Comparison of ENCODE assay signal across 12 cellular contexts in genomic region chr17:39014044-39014794, GRCh38. TPM values are rescaled to one million over a fixed set of nuclear protein-coding genes. Genes with fewer than 3 reads are reported as not detected.
DNase-seq lines count a peak whose midpoint lies in the region; ATAC-seq and TF ChIP-seq lines count a peak whose summit lies in the region.
"Had no signal": no experiment of that assay in that cellular context is flagged by ENCODE, and none has a peak within 500 bp of the region (broad histone marks: within the 10 kb centered on the region; RNA-seq: fewer than 3 reads in every experiment).

No MANE protein-coding gene starts in this region.

- H3K27ac ChIP-seq in left ventricle myocardium inferior (replicated peaks): peak overlapping the region; percentile 69
- H3K27ac ChIP-seq in hepatocyte: no peak overlapping the region
- peak overlapping the region; percentile 52 for H3K27ac ChIP-seq in vagina

- ATAC-seq in left colon: no peak
- no peak for ATAC-seq in stimulated activated memory B cell treated with anti-CD40 and anti-IgM and Interleukin-4, amounts not matched to agents 10 μg/mL and 1 μg/mL and 100 μg/mL, for 72 hours
- ATAC-seq: activated CD8-positive, alpha-beta T cell treated with anti-CD3 and anti-CD28 coated beads, Interleukin-2, amount 10 ng/mL, durations not matched to agents 7 days and 5 days had no signal

- H3K9me2 ChIP-seq in hepatocyte (replicated peaks; ENCODE audit: insufficient read depth): no peaks in the 10 kb centered on the region

- no peaks in the 10 kb centered on the region for H3K9me3 Mint-ChIP-seq in stimulated activated memory B cell treated with anti-CD40 and anti-IgM and Interleukin-4, amounts not matched to agents 10 μg/mL and 1 μg/mL and 100 μg/mL, for 72 hours

- H3K4me1 Mint-ChIP-seq in stimulated activated memory B cell treated with anti-CD40 and anti-IgM and Interleukin-4, amounts not matched to agents 10 μg/mL and 1 μg/mL and 100 μg/mL, for 72 hours: peaks cover 13% of the 10 kb centered on the region

- H4K20me1 ChIP-seq in hepatocyte (ENCODE audit: insufficient read depth, poor library complexity, severe bottlenecking): no peaks in the 10 kb centered on the region

- no peak overlapping the region for H3K27ac Mint-ChIP-seq in stimulated activated memory B cell treated with anti-CD40 and anti-IgM and Interleukin-4, amounts not matched to agents 10 μg/mL and 1 μg/mL and 100 μg/mL, for 72 hours
- H3K27ac Mint-ChIP-seq: activated CD8-positive, alpha-beta T cell treated with anti-CD3 and anti-CD28 coated beads, Interleukin-2, amount 10 ng/mL, durations not matched to agents 7 days and 5 days had no signal

- H2AFZ ChIP-seq in hepatocyte: no peak overlapping the region

- DNase-seq in left ventricle myocardium inferior (no peak), cardiac septum (ENCODE audit: low spot score) (no peak), adipocyte (ENCODE audit: low read depth) (peak; percentile 48), hepatocyte (ENCODE audit: low spot score) (peak; percentile 27), vagina (ENCODE audit: extremely low spot score in 2 of 2) (no peak), left colon (no peak), Kasumi-1 (lab: John Stamatoyannopoulos, UW) (no peak)
- DNase-seq: activated CD8-positive, alpha-beta T cell treated with anti-CD3 and anti-CD28 coated beads, Interleukin-2, amount 10 ng/mL, durations not matched to agents 7 days and 5 days; BE2C had no signal

- H3K4me2 ChIP-seq in hepatocyte: no peak overlapping the region

- H3K79me2 ChIP-seq in hepatocyte: no peaks in the 10 kb centered on the region

- H3K4me3 Mint-ChIP-seq in stimulated activated memory B cell treated with anti-CD40 and anti-IgM and Interleukin-4, amounts not matched to agents 10 μg/mL and 1 μg/mL and 100 μg/mL, for 72 hours: no peak overlapping the region
- H3K4me3 Mint-ChIP-seq: activated CD8-positive, alpha-beta T cell treated with anti-CD3 and anti-CD28 coated beads, Interleukin-2, amount 10 ng/mL, durations not matched to agents 7 days and 5 days; brain had no signal

- TF ChIP-seq CTCF in left ventricle myocardium inferior (IDR thresholded peaks at IDR 0.05; ENCODE audit: borderline replicate concordance) (no peak), hepatocyte (IDR thresholded peaks at IDR 0.05; ENCODE audit: poor library complexity) (no peak), vagina (IDR thresholded peaks at IDR 0.05) (no peak)

- H3K9me3 ChIP-seq in left ventricle myocardium inferior (replicated peaks): peaks cover 4% of the 10 kb centered on the region
- peaks cover 3% of the 10 kb centered on the region for H3K9me3 ChIP-seq in adipocyte (ENCODE audit: control insufficient read depth, low read length)
- no peaks in the 10 kb centered on the region for H3K9me3 ChIP-seq in hepatocyte (ENCODE audit: low read depth)
- H3K9me3 ChIP-seq in vagina: no peaks in the 10 kb centered on the region
- H3K9me3 ChIP-seq: BE2C had no signal

- H3K36me3 ChIP-seq in left ventricle myocardium inferior: no peaks in the 10 kb centered on the region
- no peaks in the 10 kb centered on the region for H3K36me3 ChIP-seq in adipocyte (ENCODE audit: control insufficient read depth, insufficient read depth, low read length, severe bottlenecking)
- no peaks in the 10 kb centered on the region for H3K36me3 ChIP-seq in hepatocyte (replicated peaks; ENCODE audit: insufficient read depth, low read depth)
- H3K36me3 ChIP-seq in vagina: no peaks in the 10 kb centered on the region
- H3K36me3 ChIP-seq: BE2C had no signal

- no peak for TF ChIP-seq POLR2A in vagina (IDR thresholded peaks at IDR 0.05)

- intact Hi-C loops in left ventricle myocardium inferior (cut with micrococcal nuclease): no loop called here
- intact Hi-C loops in cardiac septum (cut with DNase I): no loop called here
- intact Hi-C loops in vagina (cut with DNase I): no loop called here
- intact Hi-C loops in left colon (cut with DNase I, micrococcal nuclease): no loop called here

- H3K36me3 Mint-ChIP-seq in stimulated activated memory B cell treated with anti-CD40 and anti-IgM and Interleukin-4, amounts not matched to agents 10 μg/mL and 1 μg/mL and 100 μg/mL, for 72 hours: no peaks in the 10 kb centered on the region
- H3K36me3 Mint-ChIP-seq: brain had no signal

- peaks cover 6% of the 10 kb centered on the region for H3K27me3 Mint-ChIP-seq in stimulated activated memory B cell treated with anti-CD40 and anti-IgM and Interleukin-4, amounts not matched to agents 10 μg/mL and 1 μg/mL and 100 μg/mL, for 72 hours

- H3K4me3 ChIP-seq in left ventricle myocardium inferior (no peak overlapping the region), adipocyte (ENCODE audit: low read length) (no peak overlapping the region), hepatocyte (no peak overlapping the region), vagina (no peak overlapping the region)

- H3K27me3 ChIP-seq in left ventricle myocardium inferior (ENCODE audit: low read depth) (no peaks in the 10 kb centered on the region), adipocyte (replicated peaks; ENCODE audit: control insufficient read depth, insufficient read depth, low read length) (no peaks in the 10 kb centered on the region), hepatocyte (no peaks in the 10 kb centered on the region), vagina (no peaks in the 10 kb centered on the region)
- H3K27me3 ChIP-seq: BE2C had no signal

- 73% methylated on average over 4 of the region's 4 CpGs for WGBS in hepatocyte (ENCODE audit: low lambda C conversion rate, missing lambda C conversion rate)

- peaks cover 21% of the 10 kb centered on the region for H3K4me1 ChIP-seq in left ventricle myocardium inferior
- peaks cover 14% of the 10 kb centered on the region for H3K4me1 ChIP-seq in adipocyte (ENCODE audit: control insufficient read depth, insufficient read depth, low read length)
- H3K4me1 ChIP-seq in hepatocyte (ENCODE audit: insufficient read depth): peaks cover 4% of the 10 kb centered on the region
- H3K4me1 ChIP-seq in vagina: peaks cover 25% of the 10 kb centered on the region
- H3K4me1 ChIP-seq: BE2C had no signal

- H3K9ac ChIP-seq in adipocyte (ENCODE audit: low read length): peak overlapping the region; percentile 42

RNA-seq across cellular contexts. Expression of gene FBXO47, which starts 47.0 kb away (rescaled TPM):
- not detected for total RNA-seq in left ventricle myocardium inferior
- not detected for total RNA-seq in cardiac septum
- total RNA-seq in hepatocyte: not detected in 2 replicates
- not detected in 2 replicates for polyA plus RNA-seq in hepatocyte
- total RNA-seq in vagina: not detected
- not detected for total RNA-seq in left colon
- total RNA-seq: activated CD8-positive, alpha-beta T cell treated with anti-CD3 and anti-CD28 coated beads, Interleukin-2, amount 10 ng/mL, durations not matched to agents 7 days and 5 days had no signal
- polyA plus RNA-seq: neural cell had no signal

Comparison
In these comparisons a context has a peak if more than half of its experiments do, and no peak if none do; other contexts are left out.
1. DNase-seq: peak in adipocyte (single experiment) and hepatocyte (single experiment); none in left ventricle myocardium inferior (single experiment), cardiac septum (single experiment), vagina (0 of 2), left colon (0 of 2) and Kasumi-1 (0 of 2).